ENCODE assay signal across 27 cellular contexts in the genomic region with DNA sequence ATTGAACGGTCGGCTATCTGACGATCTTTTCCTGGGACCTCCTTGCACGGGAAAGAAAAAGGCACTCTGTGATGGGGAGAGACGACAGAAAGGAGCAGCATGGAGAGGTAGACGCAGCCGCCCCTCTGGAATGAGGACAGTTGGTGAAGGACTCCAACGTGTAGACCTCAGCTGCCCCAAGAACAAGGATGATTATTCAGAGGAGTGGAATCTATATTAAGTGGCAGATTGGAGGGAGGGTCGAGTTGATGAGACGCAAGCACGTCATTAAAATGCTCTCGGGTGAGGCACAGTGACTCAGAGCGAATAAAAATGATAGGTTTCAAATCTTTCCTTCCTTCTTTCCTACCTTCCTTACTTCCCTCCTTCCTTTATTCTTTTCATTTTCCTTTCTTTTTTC.
DNase-seq lines count a peak whose midpoint lies in the region; ATAC-seq and TF ChIP-seq lines count a peak whose summit lies in the region.
"Had no signal": no experiment of that assay in that cellular context is flagged by ENCODE, and none has a peak within 500 bp of the region (broad histone marks: within the 10 kb centered on the region; RNA-seq: fewer than 3 reads in every experiment).

No MANE protein-coding gene starts in this region.

- H3K4me3 ChIP-seq in RWPE2 (ENCODE audit: severe bottlenecking) (no peak overlapping the region), fibroblast of mammary gland (ENCODE audit: control insufficient read depth, low read depth, low read length) (no peak overlapping the region)
- H3K4me3 ChIP-seq: A549, skin epidermis had no signal

- no peaks in the 10 kb centered on the region for H3K36me3 Mint-ChIP-seq in chondrocyte (ENCODE audit: low read depth)
- H3K36me3 Mint-ChIP-seq in natural killer cell treated with Interleukin-12 subunit alpha and Interleukin-12 subunit beta and Interleukin-15 and Interleukin-18, amount 100 ng/mL, for 72 hours = no peaks in the 10 kb centered on the region
- H3K36me3 Mint-ChIP-seq: activated CD8-positive, alpha-beta memory T cell treated with anti-CD3 and anti-CD28 coated beads, Interleukin-2, amount 10 ng/mL, durations not matched to agents 7 days and 5 days; type B pancreatic cell had no signal

- no peak overlapping the region for H3K4me3 Mint-ChIP-seq in chondrocyte (ENCODE audit: unreplicated experiment)
- no peak overlapping the region for H3K4me3 Mint-ChIP-seq in natural killer cell treated with Interleukin-12 subunit alpha and Interleukin-12 subunit beta and Interleukin-15 and Interleukin-18, amount 100 ng/mL, for 72 hours
- H3K4me3 Mint-ChIP-seq: activated CD8-positive, alpha-beta memory T cell treated with anti-CD3 and anti-CD28 coated beads, Interleukin-2, amount 10 ng/mL, durations not matched to agents 7 days and 5 days; activated T-cell treated with anti-CD3 and anti-CD28 coated beads, Interleukin-2, amount 50 U/mL, for 72 hours; dendritic cell treated with granulocyte-macrophage colony-stimulating factor and Interleukin-4, amounts not matched to agents 40 ng/mL and 50 ng/mL, for 4 days; T-helper 2 cell treated with Interferon-gamma antibody and Interleukin-4, amounts not matched to agents 5 μg/mL and 100 μg/mL, for 36 hours; type B pancreatic cell had no signal

- no peak overlapping the region for H3K27ac ChIP-seq in RWPE2 (ENCODE audit: poor library complexity, severe bottlenecking)
- H3K27ac ChIP-seq: A549, neutrophil, skin epidermis had no signal

- H3K4me1 ChIP-seq in RWPE2 (ENCODE audit: insufficient read depth, poor library complexity, severe bottlenecking) = no peaks in the 10 kb centered on the region
- H3K4me1 ChIP-seq: A549 had no signal

- H3K27me3 ChIP-seq in RWPE2 (ENCODE audit: insufficient read depth, poor library complexity, severe bottlenecking) = no peaks in the 10 kb centered on the region
- H3K27me3 ChIP-seq: neutrophil had no signal

- peaks cover 6% of the 10 kb centered on the region for H3K27me3 Mint-ChIP-seq in chondrocyte (ENCODE audit: low read depth)
- H3K27me3 Mint-ChIP-seq in natural killer cell treated with Interleukin-12 subunit alpha and Interleukin-12 subunit beta and Interleukin-15 and Interleukin-18, amount 100 ng/mL, for 72 hours = no peaks in the 10 kb centered on the region
- H3K27me3 Mint-ChIP-seq: activated CD8-positive, alpha-beta memory T cell treated with anti-CD3 and anti-CD28 coated beads, Interleukin-2, amount 10 ng/mL, durations not matched to agents 7 days and 5 days; dendritic cell treated with granulocyte-macrophage colony-stimulating factor and Interleukin-4, amounts not matched to agents 40 ng/mL and 50 ng/mL, for 4 days had no signal

- H3K9me3 ChIP-seq in RWPE2 (ENCODE audit: severe bottlenecking) = no peaks in the 10 kb centered on the region
- H3K9me3 ChIP-seq: A549, neutrophil had no signal

- no peaks in the 10 kb centered on the region for H3K9me3 Mint-ChIP-seq in chondrocyte (ENCODE audit: low read depth)
- H3K9me3 Mint-ChIP-seq in natural killer cell treated with Interleukin-12 subunit alpha and Interleukin-12 subunit beta and Interleukin-15 and Interleukin-18, amount 100 ng/mL, for 72 hours = peaks cover 7% of the 10 kb centered on the region
- H3K9me3 Mint-ChIP-seq: dendritic cell treated with granulocyte-macrophage colony-stimulating factor and Interleukin-4, amounts not matched to agents 40 ng/mL and 50 ng/mL, for 4 days; T-helper 2 cell treated with Interferon-gamma antibody and Interleukin-4, amounts not matched to agents 5 μg/mL and 100 μg/mL, for 36 hours had no signal

- H3K4me1 Mint-ChIP-seq in chondrocyte (ENCODE audit: low read depth) = peaks cover 18% of the 10 kb centered on the region
- no peaks in the 10 kb centered on the region for H3K4me1 Mint-ChIP-seq in natural killer cell treated with Interleukin-12 subunit alpha and Interleukin-12 subunit beta and Interleukin-15 and Interleukin-18, amount 100 ng/mL, for 72 hours (ENCODE audit: low read depth in 2 of 2)
- H3K4me1 Mint-ChIP-seq: activated CD8-positive, alpha-beta memory T cell treated with anti-CD3 and anti-CD28 coated beads, Interleukin-2, amount 10 ng/mL, durations not matched to agents 7 days and 5 days had no signal

- H3K27ac Mint-ChIP-seq in chondrocyte (ENCODE audit: unreplicated experiment) = no peak overlapping the region
- H3K27ac Mint-ChIP-seq in natural killer cell treated with Interleukin-12 subunit alpha and Interleukin-12 subunit beta and Interleukin-15 and Interleukin-18, amount 100 ng/mL, for 72 hours = no peak overlapping the region
- H3K27ac Mint-ChIP-seq: activated CD8-positive, alpha-beta memory T cell treated with anti-CD3 and anti-CD28 coated beads, Interleukin-2, amount 10 ng/mL, durations not matched to agents 7 days and 5 days; activated T-cell treated with anti-CD3 and anti-CD28 coated beads, Interleukin-2, amount 50 U/mL, for 72 hours; dendritic cell treated with granulocyte-macrophage colony-stimulating factor and Interleukin-4, amounts not matched to agents 40 ng/mL and 50 ng/mL, for 4 days; T-helper 2 cell treated with Interferon-gamma antibody and Interleukin-4, amounts not matched to agents 5 μg/mL and 100 μg/mL, for 36 hours; type B pancreatic cell had no signal

- peak; percentile 45; the same call in 1 of the 3 replicates for ATAC-seq in RWPE2 (ENCODE audit: low read depth)
- no peak for ATAC-seq in HG03196 (IDR thresholded peaks at IDR 0.05; ENCODE audit: unreplicated experiment)
- no peak for ATAC-seq in GM21619 (IDR thresholded peaks at IDR 0.05; ENCODE audit: unreplicated experiment)
- ATAC-seq in natural killer cell treated with Interleukin-12 subunit alpha and Interleukin-12 subunit beta and Interleukin-15 and Interleukin-18, amount 100 ng/mL, for 72 hours = no peak
- ATAC-seq: A549; activated CD8-positive, alpha-beta memory T cell treated with anti-CD3 and anti-CD28 coated beads, Interleukin-2, amount 10 ng/mL, durations not matched to agents 7 days and 5 days; activated T-cell treated with anti-CD3 and anti-CD28 coated beads, Interleukin-2, amount 50 U/mL, for 72 hours; Right ventricle myocardium inferior had no signal

- DNase-seq in A172 (ENCODE audit: low spot score) = peak; percentile 33
- peak; percentile 34 for DNase-seq in HCEC 1CT
- DNase-seq in RWPE2 (ENCODE audit: low spot score) = no peak
- DNase-seq in fibroblast of mammary gland (ENCODE audit: low read depth) = peak; percentile 50
- no peak for DNase-seq in chondrocyte (ENCODE audit: low spot score)
- DNase-seq in natural killer cell treated with Interleukin-12 subunit alpha and Interleukin-12 subunit beta and Interleukin-15 and Interleukin-18, amount 100 ng/mL, for 72 hours (ENCODE audit: low spot score) = no peak
- DNase-seq: activated CD4-positive, alpha-beta T cell treated with anti-CD3 and anti-CD28 coated beads, Interleukin-2, amount 50 U/mL, for 1 hour; activated CD8-positive, alpha-beta memory T cell treated with anti-CD3 and anti-CD28 coated beads, Interleukin-2, amount 10 ng/mL, durations not matched to agents 7 days and 5 days; activated naive CD4-positive, alpha-beta T cell treated with Interleukin-2 at 50 U/mL for 16 hours; activated T-cell treated with anti-CD3 and anti-CD28 coated beads, Interleukin-2, amount 50 U/mL, for 72 hours; amniotic stem cell; DMS79 treated with DMSO at 0.1 percent for 48 hours; Kasumi-1; mammary epithelial cell; NCI-H1048; NCI-H1694 treated with DMSO at 0.1 percent for 48 hours; NCI-H774; stimulated activated CD4-positive, alpha-beta T cell treated with anti-CD3 and anti-CD28 coated beads, Interleukin-1b, Interleukin-23, amount 100 ng/mL, for 48 hours had no signal

- H3K36me3 ChIP-seq in RWPE2 (ENCODE audit: low read depth) = no peaks in the 10 kb centered on the region
- H3K36me3 ChIP-seq: neutrophil had no signal

- TF ChIP-seq CTCF in RWPE2 (IDR thresholded peaks at IDR 0.05; ENCODE audit: poor library complexity, severe bottlenecking) = no peak
- TF ChIP-seq CTCF in fibroblast of mammary gland (conservative IDR thresholded peaks at IDR 0.05; ENCODE audit: control insufficient read depth, insufficient read depth, low read depth, low read length) = no peak
- no peak for TF ChIP-seq CTCF in chondrocyte (IDR thresholded peaks at IDR 0.05)

Comparison
In these comparisons a context has a peak if more than half of its experiments do, and no peak if none do; other contexts are left out.
1. DNase-seq: peak in A172 (single experiment), HCEC 1CT (single experiment) and fibroblast of mammary gland (single experiment); none in RWPE2 (single experiment), chondrocyte (single experiment) and natural killer cell treated with Interleukin-12 subunit alpha and Interleukin-12 subunit beta and Interleukin-15 and Interleukin-18, amount 100 ng/mL, for 72 hours (single experiment).